23 cellular contexts compared by ENCODE assay signal in the genomic region with DNA sequence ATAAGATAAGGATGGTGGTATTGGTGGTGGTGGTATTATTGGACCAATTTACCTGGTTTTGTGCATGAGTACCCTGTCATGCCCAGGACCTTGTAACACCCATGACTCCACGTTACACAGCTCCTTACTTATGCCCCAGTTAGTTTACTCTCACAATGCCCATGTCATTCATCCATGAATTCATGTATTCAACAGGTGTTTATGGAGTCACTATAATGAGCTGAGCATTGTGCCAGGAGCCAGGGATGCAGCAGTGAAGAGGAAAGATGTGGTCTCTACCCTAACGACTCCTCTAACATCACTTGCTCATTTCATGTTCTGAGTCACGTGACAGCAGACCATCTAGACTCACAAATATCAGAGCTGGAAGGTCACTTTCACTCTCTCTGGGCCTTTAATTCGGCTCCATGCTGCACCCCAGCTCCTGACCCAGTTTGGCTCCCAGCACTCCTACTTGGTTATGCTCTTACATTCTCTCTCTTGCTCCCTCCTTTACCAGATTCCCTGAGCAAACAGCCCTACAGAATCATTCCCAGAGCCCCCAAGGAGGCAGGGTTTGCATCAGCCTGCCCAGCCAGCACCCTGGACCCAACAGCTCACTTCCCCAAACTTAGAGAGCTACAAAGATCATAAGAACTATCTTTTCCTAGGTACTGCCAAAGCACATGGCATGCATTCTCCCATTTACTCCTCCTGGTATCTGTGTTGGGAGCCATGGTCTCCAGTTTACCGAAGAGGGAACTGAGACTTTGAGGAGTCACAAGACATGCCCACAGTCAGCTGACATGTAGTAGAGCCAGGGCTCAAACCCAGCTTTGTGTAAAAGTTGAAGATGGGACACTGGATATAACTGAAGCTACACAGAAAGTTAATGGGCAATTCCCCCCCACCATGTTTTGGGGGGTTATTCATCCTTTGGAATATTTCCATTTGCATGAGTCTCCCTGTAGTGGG.
"Had no signal": no experiment of that assay in that cellular context is flagged by ENCODE, and none has a peak within 500 bp of the region (broad histone marks: within the 10 kb centered on the region; RNA-seq: fewer than 3 reads in every experiment).

No MANE protein-coding gene starts in this region.

- H3K79me2 ChIP-seq: hepatocyte, parathyroid adenoma had no signal

- H3K27ac ChIP-seq: hepatocyte, parathyroid adenoma, prostate gland, spleen, testis, tibial nerve, upper lobe of right lung, vagina had no signal

- H3K9ac ChIP-seq: parathyroid adenoma had no signal

- H3K36me3 ChIP-seq: prostate gland, spleen, tibial nerve, upper lobe of right lung, vagina had no signal

- H3K4me3 ChIP-seq: hepatocyte, prostate gland, spleen, testis, tibial nerve, upper lobe of right lung, vagina had no signal

- H3K4me2 ChIP-seq: hepatocyte had no signal

- DNase-seq: effector CD4-positive, alpha-beta T cell; endodermal cell; erythroblast; foreskin melanocyte; head of caudate nucleus; kidney glomerular epithelial cell; mammary epithelial cell; naive thymus-derived CD4-positive, alpha-beta T cell; nephron progenitor cell; spleen; stimulated activated CD4-positive, alpha-beta T cell treated with anti-CD3 and anti-CD28 coated beads, Interleukin-15, amount 100 ng/mL, for 24 hours; stimulated activated CD4-positive, alpha-beta T cell treated with anti-CD3 and anti-CD28 coated beads, Interleukin-1b, Interleukin-23, amount 100 ng/mL, for 48 hours; stimulated activated CD4-positive, alpha-beta T cell treated with anti-CD3 and anti-CD28 coated beads, Interleukin-4, amount 100 ng/mL, for 24 hours; stimulated activated naive B cell treated with anti-CD40 and anti-IgM and Interleukin-4, amounts not matched to agents 10 μg/mL and 1 μg/mL and 100 μg/mL, for 72 hours; stimulated activated naive CD8-positive, alpha-beta T cell treated with anti-CD3 and anti-CD28 coated beads, Interleukin-15, amount 100 ng/mL, for 72 hours; testis; upper lobe of right lung had no signal

- H2AFZ ChIP-seq: hepatocyte, parathyroid adenoma had no signal

- H3K27me3 ChIP-seq: hepatocyte, spleen, testis, tibial nerve, upper lobe of right lung, vagina had no signal

- H3K9me3 ChIP-seq: prostate gland, spleen, testis, upper lobe of right lung, vagina had no signal

- FAIRE-seq: endothelial cell of umbilical vein had no signal

- H3K4me1 ChIP-seq: parathyroid adenoma, prostate gland, spleen, testis, tibial nerve, upper lobe of right lung, vagina had no signal
